In the genomic region with DNA sequence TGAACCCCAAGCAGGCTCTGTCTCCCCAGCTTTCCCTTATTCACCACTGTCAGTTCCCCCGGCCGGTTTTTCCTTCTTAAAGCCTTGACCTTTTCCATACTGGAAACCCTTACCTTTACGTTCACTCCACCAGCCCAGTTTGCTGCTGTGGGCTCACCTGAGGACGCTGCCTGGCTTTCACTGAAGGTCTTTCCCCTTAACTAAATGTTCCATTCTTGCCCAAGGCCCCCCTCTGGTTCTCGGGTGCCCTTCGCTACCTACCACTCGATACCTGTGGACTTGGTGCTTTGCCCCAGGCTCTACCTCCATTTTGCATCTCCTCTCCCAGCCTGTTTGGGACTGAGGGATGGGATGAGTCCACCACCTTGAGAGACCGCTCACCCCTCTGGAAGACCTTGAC, we compare ENCODE assay signal across 9 cellular contexts. TPM values are rescaled to one million over a fixed set of nuclear protein-coding genes. Genes with fewer than 3 reads are reported as not detected.
A peak's percentile ranks its signal among the peaks of the same experiment; 100 is the strongest.
DNase-seq lines count a peak whose midpoint lies in the region; ATAC-seq and TF ChIP-seq lines count a peak whose summit lies in the region.
"Had no signal": no experiment of that assay in that cellular context is flagged by ENCODE, and none has a peak within 500 bp of the region (broad histone marks: within the 10 kb centered on the region; RNA-seq: fewer than 3 reads in every experiment).

No MANE protein-coding gene starts in this region.

- intact Hi-C loops in gastrocnemius medialis (cut with DNase I; ENCODE audit: low total_unique reads) = loop anchor here (2.0 kb wide), 3 partner anchors 21 to 159 kb away; a partner anchor contains a TSS
- intact Hi-C loops in posterior vena cava (cut with DNase I) = no loop called here

- H3K4me1 ChIP-seq in GM23338 (ENCODE audit: insufficient read depth) (peaks cover 15% of the 10 kb centered on the region), foreskin keratinocyte (peaks cover 4% of the 10 kb centered on the region), gastrocnemius medialis (peaks cover 29 to 39% of the 10 kb centered on the region in 2 donors)

- H4K20me1 ChIP-seq in GM23338 (replicated peaks; ENCODE audit: insufficient read depth) = peaks cover 4% of the 10 kb centered on the region; the same call in 1 of the 2 replicates

- no peak for TF ChIP-seq POLR2A in gastrocnemius medialis (IDR thresholded peaks at IDR 0.05)

- H3K79me2 ChIP-seq in GM23338 (replicated peaks; ENCODE audit: insufficient read depth) = peaks cover 40% of the 10 kb centered on the region

- no peak overlapping the region for H2AFZ ChIP-seq in GM23338

- no peaks in the 10 kb centered on the region for H3K9me3 ChIP-seq in gastrocnemius medialis

- peak overlapping the region; percentile 99 for H3K27ac Mint-ChIP-seq in GM23338

- H3K27me3 Mint-ChIP-seq in GM23338 (ENCODE audit: insufficient read depth, low read depth, poor library complexity) = peaks cover 7% of the 10 kb centered on the region

- H3K9me3 Mint-ChIP-seq in GM23338 = no peaks in the 10 kb centered on the region

- H3K4me2 ChIP-seq in GM23338 = peak overlapping the region; percentile 97

- H3K27ac ChIP-seq in GM23338 (ENCODE audit: low read depth) (peak overlapping the region; percentile 97), VCaP (peak overlapping the region; percentile 87), foreskin keratinocyte (peak overlapping the region; percentile 47), gastrocnemius medialis (peak overlapping the region; percentile 97 to 99 (median 98))

- H3K4me3 ChIP-seq in GM23338 (peak overlapping the region; percentile 92), gastrocnemius medialis (peak overlapping the region; percentile 95 to 98 (median 96))

- in situ Hi-C loops in gastrocnemius medialis (cut with MboI; ENCODE audit: low sequenced_read_pairs in 4 of 4) = loop anchor here in 2 of 4 donors (5.0 to 10.0 kb wide), 2 partner anchors 137 to 139 kb away; a partner anchor contains a TSS

- H3K27me3 ChIP-seq in GM23338 (ENCODE audit: insufficient read depth) (no peaks in the 10 kb centered on the region), foreskin keratinocyte (no peaks in the 10 kb centered on the region), gastrocnemius medialis (no peaks in the 10 kb centered on the region)

- H3K36me3 ChIP-seq in GM23338 (ENCODE audit: insufficient read depth) = peaks cover 5% of the 10 kb centered on the region
- H3K36me3 ChIP-seq in gastrocnemius medialis = peaks cover 6 to 59% of the 10 kb centered on the region in 2 donors

- H3F3A ChIP-seq in GM23338 (replicated peaks; ENCODE audit: low read depth) = 0 out of 2 replicates have a peak, but pooled peaks cover 4% of the 10 kb centered on the region

- H3K4me1 Mint-ChIP-seq in GM23338 = peaks cover 38% of the 10 kb centered on the region

- no peak for TF ChIP-seq CTCF in GM23338 (conservative IDR thresholded peaks at IDR 0.05; ENCODE audit: low read depth in 2 of 2)
- no peak for TF ChIP-seq CTCF in VCaP (conservative IDR thresholded peaks at IDR 0.05)
- TF ChIP-seq CTCF in foreskin keratinocyte (conservative IDR thresholded peaks at IDR 0.05) = no peak
- TF ChIP-seq CTCF in gastrocnemius medialis (IDR thresholded peaks at IDR 0.05 in 4 of 5, conservative IDR thresholded peaks at IDR 0.05 in 1 of 5) = no peak

- peak; percentile 6; the same call in 2 of the 3 replicates for ATAC-seq in GM23338
- ATAC-seq in foreskin keratinocyte = no peak
- ATAC-seq in gastrocnemius medialis = no peak
- ATAC-seq in GM18520 (IDR thresholded peaks at IDR 0.05; ENCODE audit: unreplicated experiment) = no peak
- no peak for ATAC-seq in GM21529 (IDR thresholded peaks at IDR 0.05; ENCODE audit: unreplicated experiment)

- H3K4me3 Mint-ChIP-seq in GM23338 = peak overlapping the region; percentile 98

- no peaks in the 10 kb centered on the region for H3K9me2 ChIP-seq in GM23338 (ENCODE audit: insufficient read depth)

- peaks cover 53% of the 10 kb centered on the region for H3K36me3 Mint-ChIP-seq in GM23338 (ENCODE audit: low read depth)

- DNase-seq in GM23338 (ENCODE audit: low spot score) (no peak), foreskin keratinocyte (no peak), gastrocnemius medialis (no peak), posterior vena cava (ENCODE audit: low spot score) (no peak)
- no peak for DNase-seq in NK-92 treated with Interleukin-12 subunit alpha and Interleukin-12 subunit beta, amount 100 ng/mL, for 24 hours (lab: John Stamatoyannopoulos, UW)

TF ChIP-seq in GM23338, 12 proteins besides CTCF, POLR2A, EP300 and RAD21 (continues in another document):
- TF ChIP-seq NANOG (IDR thresholded peaks at IDR 0.05; ENCODE audit: borderline replicate concordance) = no peak
- no peak for TF ChIP-seq EZH2 (IDR thresholded peaks at IDR 0.05; ENCODE audit: low read depth, unreplicated experiment)
- TF ChIP-seq EZH2phosphoT487 (IDR thresholded peaks at IDR 0.05; ENCODE audit: unreplicated experiment) = no peak

RNA-seq across cellular contexts. Expression of a gene that starts 0.9 kb away (rescaled TPM):
- 269 and 305 TPM in 2 replicates for total RNA-seq in GM23338 (2014; rRNA removed; shearing (Covaris generic))
- polyA plus RNA-seq in GM23338 (2016; fragmentation: Nextera tagmentation; extraction: Ambion mirVana) = 190 and 215 TPM in 2 replicates
- total RNA-seq in foreskin keratinocyte = 290 and 295 TPM in 2 replicates
- polyA plus RNA-seq in foreskin keratinocyte = 328 and 329 TPM in 2 replicates
- 100 to 1,000 TPM; 110 to 132 (median 117) TPM for total RNA-seq in gastrocnemius medialis
- 100 to 1,000 TPM; 324 to 365 TPM for total RNA-seq in posterior vena cava

RNA-seq across cellular contexts. Expression of a gene that starts 10.5 kb away (rescaled TPM):
- 48.9 and 60.4 TPM in 2 replicates for total RNA-seq in GM23338 (2014; rRNA removed; shearing (Covaris generic))
- polyA plus RNA-seq in GM23338 (2016; fragmentation: Nextera tagmentation; extraction: Ambion mirVana) = 32.7 and 33.4 TPM in 2 replicates
- total RNA-seq in foreskin keratinocyte = 32.0 and 35.0 TPM in 2 replicates
- 36.7 TPM in 2 replicates for polyA plus RNA-seq in foreskin keratinocyte
- 10 to 100 TPM; 52.6 to 96.4 (median 63.2) TPM for total RNA-seq in gastrocnemius medialis
- total RNA-seq in posterior vena cava = 10 to 100 TPM; 38.9 to 48.8 TPM

RNA-seq across cellular contexts. Expression of a gene that starts 20.3 kb away (rescaled TPM):
- total RNA-seq in GM23338 (2014; rRNA removed; shearing (Covaris generic)) = 50.2 and 55.5 TPM in 2 replicates
- polyA plus RNA-seq in GM23338 (2016; fragmentation: Nextera tagmentation; extraction: Ambion mirVana) = 25.6 and 33.5 TPM in 2 replicates
- total RNA-seq in foreskin keratinocyte = 26.5 and 31.5 TPM in 2 replicates
- polyA plus RNA-seq in foreskin keratinocyte = 24.0 and 26.9 TPM in 2 replicates
- total RNA-seq in gastrocnemius medialis = 10 to 100 TPM; 36.5 to 58.1 (median 48.0) TPM
- total RNA-seq in posterior vena cava = 10 to 100 TPM; 67.3 to 70.7 TPM

RNA-seq across cellular contexts. Expression of a gene that starts 40.3 kb away (rescaled TPM):
- total RNA-seq in GM23338 (2014; rRNA removed; shearing (Covaris generic)) = 36.6 and 43.3 TPM in 2 replicates
- polyA plus RNA-seq in GM23338 (2016; fragmentation: Nextera tagmentation; extraction: Ambion mirVana) = 26.4 and 27.8 TPM in 2 replicates
- 42.3 and 45.1 TPM in 2 replicates for total RNA-seq in foreskin keratinocyte
- polyA plus RNA-seq in foreskin keratinocyte = 34.0 and 37.7 TPM in 2 replicates
- total RNA-seq in gastrocnemius medialis = 10 to 100 TPM; 42.6 to 56.8 (median 53.4) TPM
- 10 to 100 TPM; 23.3 to 26.4 TPM for total RNA-seq in posterior vena cava

RNA-seq across cellular contexts. Expression of a gene that starts 53.9 kb away (rescaled TPM):
- total RNA-seq in GM23338 (2014; rRNA removed; shearing (Covaris generic)) = 0.66 TPM in 1 of 2 replicates, not detected in the other
- not detected in 2 replicates for polyA plus RNA-seq in GM23338 (2016; fragmentation: Nextera tagmentation; extraction: Ambion mirVana)
- not detected in 2 replicates for total RNA-seq in foreskin keratinocyte
- not detected in 2 replicates for polyA plus RNA-seq in foreskin keratinocyte
- total RNA-seq in gastrocnemius medialis = not detected
- under 1 TPM in 1 of 2 donors, not detected in 1; 0.38 TPM for total RNA-seq in posterior vena cava
- total RNA-seq: LHCN-M2 had no signal

Comparison
In these comparisons a context has a peak if more than half of its experiments do, and no peak if none do; other contexts are left out.
1. H3K27ac ChIP-seq: peak in every context shown above with its lines; median percentile 98 in gastrocnemius medialis; 97 in GM23338; 87 in VCaP; 47 in foreskin keratinocyte.